14 cellular contexts compared by ENCODE assay signal in the genomic region with DNA sequence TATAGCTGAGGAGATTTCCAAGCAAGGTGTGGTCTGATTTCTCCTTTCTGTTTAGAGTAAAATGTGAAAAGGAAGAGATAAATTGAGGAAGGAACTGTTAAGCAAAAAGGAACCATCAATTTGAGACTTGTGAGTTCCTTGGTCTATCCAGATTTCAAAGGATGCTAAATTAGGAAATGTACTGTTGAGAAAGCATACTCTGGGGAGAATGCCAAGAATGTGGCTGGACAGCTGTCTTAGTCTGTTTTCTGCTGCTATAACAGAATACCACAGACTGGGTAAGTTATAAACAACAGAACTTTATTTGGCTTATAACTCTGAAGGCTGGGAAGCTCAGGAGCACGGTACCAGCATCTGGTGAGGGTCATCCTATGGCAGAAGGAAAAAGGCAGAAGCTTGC.
"Had no signal": no experiment of that assay in that cellular context is flagged by ENCODE, and none has a peak within 500 bp of the region (broad histone marks: within the 10 kb centered on the region; RNA-seq: fewer than 3 reads in every experiment).

No MANE protein-coding gene starts in this region.

- ATAC-seq: activated CD4-positive, CD25-positive, alpha-beta regulatory T cell treated with anti-CD3 and anti-CD28 coated beads, Interleukin-2, amount 50 U/mL, for 24 hours; esophagus mucosa; natural killer cell treated with Interleukin-12 subunit alpha and Interleukin-12 subunit beta and Interleukin-15 and Interleukin-18, amount 100 ng/mL, for 72 hours had no signal

- H3K9me3 ChIP-seq: right atrium auricular region had no signal

- H3K36me3 ChIP-seq: brain microvascular endothelial cell, left ventricle myocardium inferior, right atrium auricular region had no signal

- H3K4me1 ChIP-seq: left ventricle myocardium inferior, right atrium auricular region had no signal

- H3K27me3 ChIP-seq: brain microvascular endothelial cell, right atrium auricular region had no signal

- DNase-seq: activated CD4-positive, alpha-beta T cell treated with anti-CD3 and anti-CD28 coated beads, Interleukin-2, amount 50 U/mL, for 1 hour; activated CD8-positive, alpha-beta memory T cell treated with anti-CD3 and anti-CD28 coated beads for 24 hours; activated naive CD4-positive, alpha-beta T cell; activated naive CD8-positive, alpha-beta T cell treated with anti-CD3 and anti-CD28 coated beads, Interleukin-2, amount 10 ng/mL, durations not matched to agents 7 days and 5 days; brain microvascular endothelial cell; left ventricle myocardium inferior; nucleus accumbens; small intestine; stimulated activated CD4-positive, alpha-beta T cell treated with anti-CD3 and anti-CD28 coated beads, Interleukin-4, amount 100 ng/mL, for 24 hours had no signal

- H3K27ac ChIP-seq: brain microvascular endothelial cell, coronary artery, left ventricle myocardium inferior, right atrium auricular region had no signal

- H3K4me3 ChIP-seq: coronary artery, left ventricle myocardium inferior, right atrium auricular region had no signal
